9 cellular contexts compared by ENCODE assay signal in the genomic region with DNA sequence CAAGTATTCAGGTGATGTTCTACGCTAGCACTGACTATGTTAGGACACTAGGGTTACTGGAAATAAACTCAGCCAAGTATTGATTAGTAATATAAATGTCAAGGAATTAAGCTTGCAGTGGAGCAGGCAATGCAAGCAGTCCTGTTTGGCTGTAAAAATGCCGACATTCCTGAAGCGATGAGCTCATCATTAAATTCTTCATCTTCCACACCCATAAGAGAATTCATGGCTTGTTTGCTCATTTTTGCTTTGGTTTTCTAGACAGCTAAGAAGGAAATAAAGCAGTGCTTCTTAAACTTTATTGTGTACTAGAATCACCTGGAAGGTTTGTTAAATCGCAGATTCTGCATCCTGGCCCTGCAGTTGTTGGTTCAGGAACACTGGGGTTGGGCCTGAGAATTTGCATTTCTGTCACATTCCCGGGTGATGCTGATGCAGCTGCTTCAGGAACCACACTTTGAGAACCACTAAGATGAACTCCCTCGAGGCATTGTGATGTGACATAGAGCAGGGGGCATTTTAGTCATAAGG. TPM values are rescaled to one million over a fixed set of nuclear protein-coding genes. Genes with fewer than 3 reads are reported as not detected.
DNase-seq lines count a peak whose midpoint lies in the region; ATAC-seq and TF ChIP-seq lines count a peak whose summit lies in the region.
"Had no signal": no experiment of that assay in that cellular context is flagged by ENCODE, and none has a peak within 500 bp of the region (broad histone marks: within the 10 kb centered on the region; RNA-seq: fewer than 3 reads in every experiment).

No MANE protein-coding gene starts in this region.

- no peak for ATAC-seq in GM19351 (IDR thresholded peaks at IDR 0.05; ENCODE audit: unreplicated experiment)
- ATAC-seq in GM18502 (IDR thresholded peaks at IDR 0.05; ENCODE audit: poor library complexity, unreplicated experiment) = no peak

- TF ChIP-seq CTCF in VCaP (conservative IDR thresholded peaks at IDR 0.05) = no peak

- H3K27ac ChIP-seq in VCaP = peak overlapping the region; percentile 25; the same call in 1 of the 2 replicates

- in situ Hi-C loops in G401 (cut with HindIII; ENCODE audit: low sequenced_read_pairs) = no loop called here

- DNase-seq in EH (ENCODE audit: low read depth) (peak; percentile 87), glomerular visceral epithelial cell (ENCODE audit: extremely low spot score) (peak; percentile 66), pulmonary artery endothelial cell (ENCODE audit: low read depth, low spot score) (peak; percentile 57), G401 (ENCODE audit: low spot score) (no peak)
- no peak for DNase-seq in NK-92 treated with Interleukin-12 subunit alpha and Interleukin-12 subunit beta, amount 100 ng/mL, for 24 hours (lab: John Stamatoyannopoulos, UW)
- DNase-seq: SHP77 treated with DMSO at 0.1 percent for 48 hours had no signal

RNA-seq across cellular contexts. Expression of a gene that starts 17.8 kb away (rescaled TPM):
- 226 and 292 TPM in 2 replicates for total RNA-seq in pulmonary artery endothelial cell
- 0.18 TPM in 1 of 2 replicates, not detected in the other for total RNA-seq in G401 (2014; rRNA removed; shearing (Covaris generic))

Comparison
In these comparisons a context has a peak if more than half of its experiments do, and no peak if none do; other contexts are left out.
1. DNase-seq: peak in EH (single experiment), glomerular visceral epithelial cell (single experiment) and pulmonary artery endothelial cell (single experiment); none in G401 (single experiment) and NK-92 treated with Interleukin-12 subunit alpha and Interleukin-12 subunit beta, amount 100 ng/mL, for 24 hours (single experiment).
2. RNA of a gene that starts 17.8 kb away (total RNA-seq): 226 to 292 TPM in pulmonary artery endothelial cell; 0.18 TPM in G401; every median in the first group is over 100 times any median in the second.